In genomic region chr5:137954131-137954879, GRCh38 we compare ENCODE assay signal across 10 cellular contexts.
DNase-seq lines count a peak whose midpoint lies in the region; ATAC-seq and TF ChIP-seq lines count a peak whose summit lies in the region.
"Had no signal": no experiment of that assay in that cellular context is flagged by ENCODE, and none has a peak within 500 bp of the region (broad histone marks: within the 10 kb centered on the region; RNA-seq: fewer than 3 reads in every experiment).

No MANE protein-coding gene starts in this region.

- no peak for ATAC-seq in GM21360 (IDR thresholded peaks at IDR 0.05; ENCODE audit: unreplicated experiment)
- ATAC-seq: HCT116 had no signal

- H3K27ac ChIP-seq in epithelial cell of prostate: no peak overlapping the region

- H3K4me3 ChIP-seq in AG09309 (ENCODE audit: control insufficient read depth, low read depth, low read length): no peak overlapping the region

- DNase-seq in AG09309 (ENCODE audit: low read depth) (peak; percentile 68), NCI-H446 treated with DMSO at 0.1 percent for 48 hours (lab: John Stamatoyannopoulos, UW) (peak; percentile 56), epithelial cell of prostate (ENCODE audit: low read depth, low spot score) (peak; percentile 16), myocyte (ENCODE audit: low read depth) (peak; percentile 90), activated gamma-delta T cell (lab: John Stamatoyannopoulos, UW) (no peak), COLO668 (lab: John Stamatoyannopoulos, UW; ENCODE audit: unreplicated experiment) (no peak), SW480 (ENCODE audit: low spot score) (no peak)
- DNase-seq: NCI-H187 had no signal

- TF ChIP-seq CTCF in AG09309 (IDR thresholded peaks at IDR 0.05; ENCODE audit: control insufficient read depth, insufficient read depth, low read depth, low read length, missing control alignments): no peak

Comparison
In these comparisons a context has a peak if more than half of its experiments do, and no peak if none do; other contexts are left out.
1. DNase-seq: peak in AG09309 (single experiment), NCI-H446 treated with DMSO at 0.1 percent for 48 hours (single experiment), epithelial cell of prostate (single experiment) and myocyte (single experiment); none in activated gamma-delta T cell (single experiment), COLO668 (single experiment) and SW480 (single experiment).